In genomic region chr9:37486616-37487544, GRCh38 we compare ENCODE assay signal across 8 cellular contexts. TPM values are rescaled to one million over a fixed set of nuclear protein-coding genes. Genes with fewer than 3 reads are reported as not detected.
DNase-seq lines count a peak whose midpoint lies in the region; ATAC-seq and TF ChIP-seq lines count a peak whose summit lies in the region.

No MANE protein-coding gene starts in this region.

- H3K9me3 ChIP-seq in NT2/D1 (ENCODE audit: insufficient read depth, low read length) (no peaks in the 10 kb centered on the region), liver (ENCODE audit: control insufficient read depth in 4 of 4, low read length in 3 of 4) (no peaks in the 10 kb centered on the region), thoracic aorta (no peaks in the 10 kb centered on the region)

- ATAC-seq in thoracic aorta (ENCODE audit: insufficient number of reproducible peaks, low FRiP score, low read depth), result peak; percentile 74
- no peak for ATAC-seq in GM19328 (IDR thresholded peaks at IDR 0.05; ENCODE audit: unreplicated experiment)
- ATAC-seq in GM19351 (IDR thresholded peaks at IDR 0.05; ENCODE audit: unreplicated experiment), result no peak

- H3K36me3 ChIP-seq in GM06990 (ENCODE audit: control insufficient read depth, insufficient read depth, low read length), result peaks cover 2% of the 10 kb centered on the region
- peaks cover 47% of the 10 kb centered on the region for H3K36me3 ChIP-seq in NT2/D1 (ENCODE audit: insufficient read depth, insufficient read length, low read length)
- peaks cover 2 to 23% (median 15%) of the 10 kb centered on the region in 4 donors for H3K36me3 ChIP-seq in liver (ENCODE audit: control insufficient read depth in 4 of 4, insufficient read depth in 3 of 4, low read depth in 1 of 4, low read length in 3 of 4)
- no peaks in the 10 kb centered on the region for H3K36me3 ChIP-seq in thoracic aorta

- 13% methylated on average over 7 of the region's 7 CpGs for WGBS in liver

- no peak for TF ChIP-seq CTCF in GM06990 (IDR thresholded peaks at IDR 0.05; ENCODE audit: insufficient read depth, low read length, poor library complexity, severe bottlenecking)
- TF ChIP-seq CTCF in choroid plexus epithelial cell (conservative IDR thresholded peaks at IDR 0.05; ENCODE audit: low read depth, low read length), result no peak
- no peak for TF ChIP-seq CTCF in liver (IDR thresholded peaks at IDR 0.05; ENCODE audit: low read depth, low read length, missing input control)
- TF ChIP-seq CTCF in thoracic aorta (IDR thresholded peaks at IDR 0.05), result no peak

- H3K4me3 ChIP-seq in GM06990 (replicated peaks; ENCODE audit: low read depth, low read length) (peak overlapping the region; percentile 95), NT2/D1 (ENCODE audit: insufficient read length, low read depth) (peak overlapping the region; percentile 96), choroid plexus epithelial cell (ENCODE audit: low read depth, low read length) (peak overlapping the region; percentile 67), liver (ENCODE audit: low read depth in 1 of 3, low read length in 3 of 3) (peak overlapping the region; percentile 85 to 99 (median 91)), thoracic aorta (peak overlapping the region; percentile 87)

- H3K27me3 ChIP-seq in GM06990 (replicated peaks; ENCODE audit: control insufficient read depth, insufficient read depth, low read length) (no peaks in the 10 kb centered on the region), NT2/D1 (ENCODE audit: insufficient read depth, insufficient read length) (no peaks in the 10 kb centered on the region), liver (ENCODE audit: control insufficient read depth in 4 of 4, insufficient read depth in 4 of 4, low read length in 3 of 4) (no peaks in the 10 kb centered on the region), thoracic aorta (replicated peaks; ENCODE audit: insufficient read depth) (no peaks in the 10 kb centered on the region)

- H3K4me1 ChIP-seq in NT2/D1 (ENCODE audit: insufficient read depth, insufficient read length), result peaks cover 10% of the 10 kb centered on the region
- peaks cover 14 to 32% (median 23%) of the 10 kb centered on the region in 4 donors for H3K4me1 ChIP-seq in liver (ENCODE audit: control insufficient read depth in 4 of 4, insufficient read depth in 4 of 4, low read length in 3 of 4)
- peaks cover 17 to 22% of the 10 kb centered on the region in 2 donors for H3K4me1 ChIP-seq in thoracic aorta (ENCODE audit: control insufficient read depth in 1 of 2, low read depth in 2 of 2)

- H3K9ac ChIP-seq in NT2/D1 (ENCODE audit: insufficient read length, low read depth) (peak overlapping the region; percentile 90), liver (ENCODE audit: low read depth in 1 of 2, low read length in 2 of 2) (peak overlapping the region; percentile 79 to 80)

- peak; percentile 54 to 63 for TF ChIP-seq RAD21 in liver (IDR thresholded peaks at IDR 0.05)

- DNase-seq in GM06990 (ENCODE audit: extremely low read depth, insufficient read length), result no peak
- DNase-seq in NT2/D1 (ENCODE audit: low read depth, low spot score), result no peak
- peak; percentile 94 for DNase-seq in choroid plexus epithelial cell (ENCODE audit: low read depth)
- DNase-seq in thoracic aorta (ENCODE audit: low spot score), result peak; percentile 54
- no peak for DNase-seq in mucosa of gallbladder (ENCODE audit: low spot score)

- peak overlapping the region; percentile 58 to 90 for H3K27ac ChIP-seq in liver (ENCODE audit: low read depth in 1 of 2, low read length in 2 of 2)
- H3K27ac ChIP-seq in thoracic aorta, result peak overlapping the region; percentile 90 to 93

TF ChIP-seq in liver, 16 proteins besides CTCF, POLR2A, EP300 and RAD21:
- TF ChIP-seq FOXA1 (IDR thresholded peaks at IDR 0.05), result no peak
- peak; percentile 95 to 98 for TF ChIP-seq RXRA (IDR thresholded peaks at IDR 0.05)
- TF ChIP-seq EGR1 (IDR thresholded peaks at IDR 0.05; ENCODE audit: low read depth in 2 of 2), result peak in 1 of 2 donors; percentile 39
- peak; percentile 56 for TF ChIP-seq FOXA2 (IDR thresholded peaks at IDR 0.05)
- peak; percentile 68 for TF ChIP-seq MAX (IDR thresholded peaks at IDR 0.05)
- TF ChIP-seq ATF3 (IDR thresholded peaks at IDR 0.05), result peak; percentile 54
- TF ChIP-seq TAF1 (conservative IDR thresholded peaks at IDR 0.05), result no peak
- TF ChIP-seq NR2F2 (IDR thresholded peaks at IDR 0.05), result no peak
- peak; percentile 72 for TF ChIP-seq YY1 (IDR thresholded peaks at IDR 0.05)
- TF ChIP-seq JUND (IDR thresholded peaks at IDR 0.05), result peak in 1 of 2 donors; percentile 77
- TF ChIP-seq GABPA (IDR thresholded peaks at IDR 0.05 in 1 of 2, conservative IDR thresholded peaks at IDR 0.05 in 1 of 2), result peak in 1 of 2 donors; percentile 63
- no peak for TF ChIP-seq REST (IDR thresholded peaks at IDR 0.05)
- TF ChIP-seq HNF4A (conservative IDR thresholded peaks at IDR 0.05), result peak; percentile 85 to 91
- peak; percentile 38 for TF ChIP-seq ZBTB33 (IDR thresholded peaks at IDR 0.05)
- peak; percentile 80 for TF ChIP-seq SP1 (IDR thresholded peaks at IDR 0.05)
- TF ChIP-seq HNF4G (IDR thresholded peaks at IDR 0.05), result peak; percentile 41

RNA-seq across cellular contexts. Expression of gene POLR1E, which starts 1.1 kb away (rescaled TPM):
- total RNA-seq in liver (10 to 100 TPM; 15.5 to 25.5 TPM), thoracic aorta (10 to 100 TPM; 15.0 to 29.7 TPM), mucosa of gallbladder (19.3 TPM)
- polyA plus RNA-seq in liver, result 10 to 100 TPM in 1 of 2 donors, 1 to 10 TPM in 1; 4.9 to 13.3 TPM

RNA-seq across cellular contexts. Expression of gene ZBTB5, which starts 21.6 kb away (rescaled TPM):
- total RNA-seq in liver, result 1 to 10 TPM; 9.3 to 9.4 TPM
- polyA plus RNA-seq in liver, result 1 to 10 TPM; 2.4 to 3.6 TPM
- total RNA-seq in thoracic aorta, result 10 to 100 TPM in 1 of 2 donors, 1 to 10 TPM in 1; 8.3 to 15.0 TPM
- total RNA-seq in mucosa of gallbladder, result 12.1 TPM

Comparison
In these comparisons a context has a peak if more than half of its experiments do, and no peak if none do; other contexts are left out.
1. DNase-seq: peak in choroid plexus epithelial cell (single experiment) and thoracic aorta (single experiment); none in GM06990 (single experiment), NT2/D1 (single experiment) and mucosa of gallbladder (single experiment).
2. Peak in every context shown above with its lines, with median percentiles within 50 percentile points of each other: H3K4me3 ChIP-seq.